1 cellular context compared by ENCODE assay signal in genomic region chr20:36891211-36891610, GRCh38.
TF ChIP-seq lines count a peak whose summit lies in the region.

No MANE protein-coding gene starts in this region.

TF ChIP-seq in IMR-90, 13 proteins besides CTCF, POLR2A, EP300 and RAD21:
- no peak for TF ChIP-seq RCOR1 (IDR thresholded peaks at IDR 0.05; ENCODE audit: insufficient replicate concordance, low read length)
- no peak for TF ChIP-seq RFX5 (IDR thresholded peaks at IDR 0.05; ENCODE audit: low read depth, low read length)
- TF ChIP-seq CEBPB (IDR thresholded peaks at IDR 0.05; ENCODE audit: low read depth, low read length), result no peak
